ENCODE assay signal across 13 cellular contexts in genomic region chr19:4896372-4896771, GRCh38. TPM values are rescaled to one million over a fixed set of nuclear protein-coding genes. Genes with fewer than 3 reads are reported as not detected.
A peak's percentile ranks its signal among the peaks of the same experiment; 100 is the strongest.
DNase-seq lines count a peak whose midpoint lies in the region; TF ChIP-seq lines count a peak whose summit lies in the region.
"Had no signal": no experiment of that assay in that cellular context is flagged by ENCODE, and none has a peak within 500 bp of the region (broad histone marks: within the 10 kb centered on the region; RNA-seq: fewer than 3 reads in every experiment).

No MANE protein-coding gene starts in this region.

- no peaks in the 10 kb centered on the region for H3K9me3 Mint-ChIP-seq in HFFc6

- no peaks in the 10 kb centered on the region for H3K9me3 ChIP-seq in HEK293 (ENCODE audit: control insufficient read depth, insufficient read depth, low read depth, low read length)
- H3K9me3 ChIP-seq: gastroesophageal sphincter had no signal

- no peak for TF ChIP-seq CTCF in HEK293 (tag by site-specific recombination; IDR thresholded peaks at IDR 0.05)
- TF ChIP-seq CTCF in HFFc6 (IDR thresholded peaks at IDR 0.05): no peak

- CTCF ChIA-PET in HEK293 (lab: Yijun Ruan, JAX): interaction anchor here (0.6 to 1.3 kb wide), 5 partner anchors 15 to 235 kb away, joined by 3 to 4 read pairs (median 3); no protein-coding TSS in a partner anchor

- H3K4me1 Mint-ChIP-seq in HFFc6 (ENCODE audit: low read depth): peaks cover 5% of the 10 kb centered on the region

- no peak overlapping the region for H3K27ac ChIP-seq in HEK293 (ENCODE audit: extremely low read depth, low read depth, low read length)
- H3K27ac ChIP-seq: gastroesophageal sphincter, WERI-Rb-1 had no signal

- H3K27me3 Mint-ChIP-seq in HFFc6 (ENCODE audit: insufficient read depth): no peaks in the 10 kb centered on the region; the same call in 1 of the 2 replicates

- H3K36me3 ChIP-seq in HEK293 (ENCODE audit: control insufficient read depth in 2 of 2, insufficient read depth in 1 of 2, low read length in 2 of 2): no peaks in the 10 kb centered on the region
- H3K36me3 ChIP-seq: gastroesophageal sphincter, WERI-Rb-1 had no signal

- no peak overlapping the region for H3K4me3 Mint-ChIP-seq in HFFc6

- H3K4me1 ChIP-seq in HEK293 (ENCODE audit: control insufficient read depth, insufficient read depth, low read length): no peaks in the 10 kb centered on the region
- H3K4me1 ChIP-seq: gastroesophageal sphincter had no signal

- POLR2A ChIA-PET in HEK293 (lab: Yijun Ruan, JAX): no interaction called here

- H3K36me3 Mint-ChIP-seq in HFFc6 (ENCODE audit: low read depth): no peaks in the 10 kb centered on the region

- no peak overlapping the region for H3K27ac Mint-ChIP-seq in HFFc6

- H3K4me3 ChIP-seq in HEK293 (ENCODE audit: low read depth, low read length): no peak overlapping the region
- H3K4me3 ChIP-seq: gastroesophageal sphincter had no signal

- peak; percentile 25 for DNase-seq in AG20443 (ENCODE audit: low spot score)
- DNase-seq in T1000 (lab: John Stamatoyannopoulos, UW): peak; percentile 10
- peak; percentile 56 for DNase-seq in glomerular visceral epithelial cell (ENCODE audit: extremely low spot score)
- DNase-seq in occipital lobe (lab: John Stamatoyannopoulos, UW): no peak
- DNase-seq in COLO829 (ENCODE audit: low spot score): no peak
- DNase-seq in HPDE6-E6E7 (ENCODE audit: extremely low spot score): no peak
- DNase-seq in HFFc6: no peak
- DNase-seq: activated T-cell treated with anti-CD3 and anti-CD28 coated beads, Interleukin-2, amount 50 U/mL, for 1 hour; NCI-H1436 treated with DMSO at 0.1 percent for 48 hours; WERI-Rb-1 had no signal

TF ChIP-seq in HEK293, 187 proteins besides CTCF, POLR2A, EP300 and RAD21:
- no peak for TF ChIP-seq SALL2 (tag by site-specific recombination; IDR thresholded peaks at IDR 0.05; ENCODE audit: borderline replicate concordance)
- TF ChIP-seq PRDM1 (tag by site-specific recombination; IDR thresholded peaks at IDR 0.05): 0 out of 2 replicates have a peak, but pooled peaks have one; percentile 37
- TF ChIP-seq HOXA7 (CRISPR knock-in tag; IDR thresholded peaks at IDR 0.05; ENCODE audit: borderline replicate concordance): no peak
- TF ChIP-seq ZNF560 (tag by site-specific recombination; IDR thresholded peaks at IDR 0.05; ENCODE audit: borderline replicate concordance): no peak
- TF ChIP-seq ZBTB8A (tag by site-specific recombination; IDR thresholded peaks at IDR 0.05): no peak
- TF ChIP-seq GLIS1 (tag by site-specific recombination; IDR thresholded peaks at IDR 0.05): peak; percentile 17; the same call in 1 of the 2 replicates
- no peak for TF ChIP-seq ZNF274 (IDR thresholded peaks at IDR 0.05; ENCODE audit: low read length)
- TF ChIP-seq ZNF274 (tag by site-specific recombination; IDR thresholded peaks at IDR 0.05; ENCODE audit: borderline replicate concordance): no peak
- TF ChIP-seq ZNF280D (tag by site-specific recombination; IDR thresholded peaks at IDR 0.05): no peak
- TF ChIP-seq ZNF830 (tag by site-specific recombination; IDR thresholded peaks at IDR 0.05; ENCODE audit: low read depth): no peak
- no peak for TF ChIP-seq FEZF1 (tag by site-specific recombination; IDR thresholded peaks at IDR 0.05)
- TF ChIP-seq ZNF529 (tag by site-specific recombination; IDR thresholded peaks at IDR 0.05; ENCODE audit: insufficient replicate concordance): no peak
- no peak for TF ChIP-seq ZSCAN18 (tag by site-specific recombination; IDR thresholded peaks at IDR 0.05)
- no peak for TF ChIP-seq ZFP69B (tag by site-specific recombination; IDR thresholded peaks at IDR 0.05)

RNA-seq across cellular contexts. Expression of gene ARRDC5, which starts 6.3 kb away (rescaled TPM):
- total RNA-seq in occipital lobe: not detected
- not detected for total RNA-seq in HFFc6 (2021; fragmentation: NEBNext Ultra II Directional; extraction: Animal tissue kit (Norgen Biotek cat#: 25700))
- total RNA-seq: H4 had no signal

RNA-seq across cellular contexts. Expression of gene UHRF1, which starts 12.9 kb away (rescaled TPM):
- total RNA-seq in occipital lobe: 8.3 TPM
- total RNA-seq in HFFc6 (2021; fragmentation: NEBNext Ultra II Directional; extraction: Animal tissue kit (Norgen Biotek cat#: 25700)): 10 to 100 TPM; 41.9 to 74.1 (median 70.1) TPM

RNA-seq across cellular contexts. Expression of gene PLIN3, which starts 28.9 kb away (rescaled TPM):
- 12.8 TPM for total RNA-seq in occipital lobe
- total RNA-seq in HFFc6 (2021; fragmentation: NEBNext Ultra II Directional; extraction: Animal tissue kit (Norgen Biotek cat#: 25700)): 100 to 1,000 TPM; 250 to 300 (median 266) TPM

Comparison
In these comparisons a context has a peak if more than half of its experiments do, and no peak if none do; other contexts are left out.
1. DNase-seq: peak in AG20443 (single experiment), T1000 (single experiment) and glomerular visceral epithelial cell (single experiment); none in occipital lobe (single experiment), COLO829 (single experiment), HPDE6-E6E7 (single experiment) and HFFc6 (single experiment).
2. RNA of gene PLIN3, which starts 28.9 kb away (total RNA-seq): 250 to 300 TPM in HFFc6; 12.8 TPM in occipital lobe (single experiment); every median in the first group is over 10 times any median in the second.